In the genomic region with DNA sequence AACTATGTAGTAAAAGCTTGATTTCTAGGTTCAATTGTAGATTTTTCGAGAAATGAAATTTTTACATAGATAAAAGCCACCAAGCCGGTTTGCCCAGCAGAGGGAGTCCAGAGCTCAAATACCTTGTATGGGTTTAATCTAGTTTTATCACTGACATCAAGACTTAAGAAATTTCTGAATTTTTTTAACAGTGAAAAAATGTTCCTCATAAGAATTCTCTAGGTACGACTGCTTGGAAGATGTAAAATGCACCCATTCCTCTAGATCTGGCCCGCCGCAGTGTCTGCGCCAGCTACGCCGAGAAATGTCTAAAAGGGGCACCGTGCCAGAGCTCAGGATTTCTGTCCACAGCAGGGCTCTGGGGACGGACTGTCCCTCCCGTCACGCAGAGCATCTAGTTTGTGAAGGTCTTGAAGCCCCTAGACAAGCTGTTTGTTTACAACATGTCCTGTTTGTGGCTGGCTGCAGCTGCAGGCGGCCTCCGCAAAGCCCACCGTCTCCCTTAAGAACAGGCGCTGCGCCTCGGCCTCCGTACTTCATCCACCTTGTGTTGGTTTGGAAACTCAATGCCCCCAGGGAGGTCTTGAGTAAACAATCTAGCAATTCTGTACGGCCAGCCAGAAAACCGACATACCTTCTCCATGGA, we compare ENCODE assay signal across 8 cellular contexts. TPM values are rescaled to one million over a fixed set of nuclear protein-coding genes. Genes with fewer than 3 reads are reported as not detected.
DNase-seq lines count a peak whose midpoint lies in the region; FAIRE-seq and TF ChIP-seq lines count a peak whose summit lies in the region.

No MANE protein-coding gene starts in this region.

- TF ChIP-seq EP300 in ovary (IDR thresholded peaks at IDR 0.05), result no peak

- TF ChIP-seq CTCF in endothelial cell of umbilical vein (IDR thresholded peaks at IDR 0.05; ENCODE audit: extremely low read depth in 1 of 2, insufficient read depth in 1 of 2, low read depth in 1 of 2, low read length in 2 of 2), result peak; percentile 58 to 59
- peak; percentile 11 to 59 (median 48) for TF ChIP-seq CTCF in ovary (IDR thresholded peaks at IDR 0.05)

- H3K4me2 ChIP-seq in endothelial cell of umbilical vein (ENCODE audit: insufficient read depth, low read length), result no peak overlapping the region

- H3K4me3 Mint-ChIP-seq in activated CD4-positive, alpha-beta memory T cell treated with anti-CD3 and anti-CD28 coated beads for 36 hours, result no peak overlapping the region
- H3K4me3 Mint-ChIP-seq in activated CD4-positive, alpha-beta memory T cell treated with anti-CD3 and anti-CD28 coated beads, Interleukin-2, amount 10 ng/mL, durations not matched to agents 7 days and 5 days, result no peak overlapping the region

- no peaks in the 10 kb centered on the region for H3K79me2 ChIP-seq in endothelial cell of umbilical vein (ENCODE audit: control insufficient read depth, insufficient read depth, low read length)

- H3K9me1 ChIP-seq in endothelial cell of umbilical vein (replicated peaks; ENCODE audit: control insufficient read depth, extremely low read depth, insufficient read depth, low read length), result no peaks in the 10 kb centered on the region

- H3K9me3 ChIP-seq in SJCRH30 (replicated peaks) (no peaks in the 10 kb centered on the region), endothelial cell of umbilical vein (replicated peaks; ENCODE audit: control insufficient read depth, insufficient read depth, low read length) (no peaks in the 10 kb centered on the region), ovary (no peaks in the 10 kb centered on the region), MG63 (no peaks in the 10 kb centered on the region)

- FAIRE-seq in endothelial cell of umbilical vein (lab: Jason Lieb, UNC), result peak; percentile 79

- WGBS in ovary, 3 donors, result 76 to 82% (median 77%) methylated on average over 21 of the region's 21 CpGs

- CTCF ChIA-PET in activated CD4-positive, alpha-beta memory T cell treated with anti-CD3 and anti-CD28 coated beads for 36 hours (lab: Charles Lee), result interaction anchor here (0.6 to 1.6 kb wide), 15 partner anchors 9 to 219 kb away, joined by 3 to 73 read pairs (median 4); no protein-coding TSS in a partner anchor
- CTCF ChIA-PET in activated CD4-positive, alpha-beta memory T cell treated with anti-CD3 and anti-CD28 coated beads, Interleukin-2, amount 10 ng/mL, durations not matched to agents 7 days and 5 days (lab: Charles Lee), result interaction anchor here (0.7 to 1.6 kb wide), 9 partner anchors 9 to 353 kb away, joined by 3 to 12 read pairs (median 4); no protein-coding TSS in a partner anchor
- CTCF ChIA-PET in endothelial cell of umbilical vein (lab: Charles Lee), result interaction anchor here (0.7 to 2.8 kb wide), 37 partner anchors 9 to 455 kb away, joined by 3 to 54 read pairs (median 5); no protein-coding TSS in a partner anchor

- dilution Hi-C loops in endothelial cell of umbilical vein (cut with MboI; ENCODE audit: extremely low pct_ligation_motif_present, low sequenced_read_pairs), result no loop called here

- H2AFZ ChIP-seq in endothelial cell of umbilical vein (ENCODE audit: low read depth, low read length), result no peak overlapping the region

- H3K27ac ChIP-seq in SJCRH30 (no peak overlapping the region), endothelial cell of umbilical vein (ENCODE audit: insufficient read depth, low read depth, low read length) (no peak overlapping the region), ovary (no peak overlapping the region)

- no peak overlapping the region for H3K27ac Mint-ChIP-seq in activated CD4-positive, alpha-beta memory T cell treated with anti-CD3 and anti-CD28 coated beads for 36 hours
- no peak overlapping the region for H3K27ac Mint-ChIP-seq in activated CD4-positive, alpha-beta memory T cell treated with anti-CD3 and anti-CD28 coated beads, Interleukin-2, amount 10 ng/mL, durations not matched to agents 7 days and 5 days

- no peak overlapping the region for H3K9ac ChIP-seq in endothelial cell of umbilical vein (replicated peaks; ENCODE audit: extremely low read depth, insufficient read depth, low read length)

- TF ChIP-seq POLR2A in endothelial cell of umbilical vein (IDR thresholded peaks at IDR 0.05; ENCODE audit: low read depth, low read length) (no peak), ovary (IDR thresholded peaks at IDR 0.05) (no peak)

- no peaks in the 10 kb centered on the region for H4K20me1 ChIP-seq in endothelial cell of umbilical vein (replicated peaks; ENCODE audit: control insufficient read depth, extremely low read depth, insufficient read depth, low read length)

- POLR2A ChIA-PET in activated CD4-positive, alpha-beta memory T cell treated with anti-CD3 and anti-CD28 coated beads for 36 hours (lab: Charles Lee), result no interaction called here
- POLR2A ChIA-PET in activated CD4-positive, alpha-beta memory T cell treated with anti-CD3 and anti-CD28 coated beads, Interleukin-2, amount 10 ng/mL, durations not matched to agents 7 days and 5 days (lab: Charles Lee), result interaction anchor here (1.5 kb wide), 1 partner anchor 219 kb away, joined by 9 read pairs; no protein-coding TSS in a partner anchor
- POLR2A ChIA-PET in endothelial cell of umbilical vein (lab: Charles Lee), result interaction anchor here (0.6 kb wide), 1 partner anchor 54 kb away, joined by 3 read pairs; no protein-coding TSS in a partner anchor

- H3K4me1 ChIP-seq in SJCRH30 (no peaks in the 10 kb centered on the region), endothelial cell of umbilical vein (ENCODE audit: control insufficient read depth, extremely low read depth, insufficient read depth, low read length) (no peaks in the 10 kb centered on the region), ovary (ENCODE audit: insufficient read depth) (no peaks in the 10 kb centered on the region)

- H3K4me1 Mint-ChIP-seq in activated CD4-positive, alpha-beta memory T cell treated with anti-CD3 and anti-CD28 coated beads for 36 hours (ENCODE audit: low read depth), result no peaks in the 10 kb centered on the region
- H3K4me1 Mint-ChIP-seq in activated CD4-positive, alpha-beta memory T cell treated with anti-CD3 and anti-CD28 coated beads, Interleukin-2, amount 10 ng/mL, durations not matched to agents 7 days and 5 days, result no peaks in the 10 kb centered on the region

- intact Hi-C loops in activated CD4-positive, alpha-beta memory T cell treated with anti-CD3 and anti-CD28 coated beads for 36 hours (cut with micrococcal nuclease), result loop anchor here (1.0 kb wide), 1 partner anchor 219 kb away; no protein-coding TSS in a partner anchor
- intact Hi-C loops in endothelial cell of umbilical vein (cut with micrococcal nuclease), result loop anchor here (1.0 to 5.0 kb wide), 5 partner anchors 40 to 220 kb away; no protein-coding TSS in a partner anchor
- intact Hi-C loops in ovary (cut with DNase I), result loop anchor here in 3 of 4 donors (10.0 kb wide), 4 partner anchors 128 to 348 kb away; a partner anchor contains a TSS

- no TSS peak for BruUV-seq in endothelial cell of umbilical vein (replicated peaks; lab: Mats Ljungman, UMichigan)

- peak; percentile 49 for DNase-seq in activated CD4-positive, alpha-beta memory T cell treated with anti-CD3 and anti-CD28 coated beads for 36 hours
- DNase-seq in activated CD4-positive, alpha-beta memory T cell treated with anti-CD3 and anti-CD28 coated beads, Interleukin-2, amount 10 ng/mL, durations not matched to agents 7 days and 5 days, result no peak
- DNase-seq in SJCRH30, result peak; percentile 11 to 32
- DNase-seq in endothelial cell of umbilical vein (ENCODE audit: low read depth, low spot score), result peak; percentile 61
- peak in 3 of 5 donors; percentile 21 to 56 (median 53) for DNase-seq in ovary
- DNase-seq in kidney glomerular epithelial cell (lab: John Stamatoyannopoulos, UW), result no peak
- no peak for DNase-seq in MG63
- DNase-seq in ureter (ENCODE audit: low spot score), result no peak

- H3K27me3 ChIP-seq in SJCRH30 (no peaks in the 10 kb centered on the region), endothelial cell of umbilical vein (ENCODE audit: control insufficient read depth in 2 of 2, insufficient read depth in 2 of 2, low read length in 2 of 2) (no peaks in the 10 kb centered on the region), ovary (no peaks in the 10 kb centered on the region), MG63 (no peaks in the 10 kb centered on the region)

- no peaks in the 10 kb centered on the region for H3K27me3 Mint-ChIP-seq in activated CD4-positive, alpha-beta memory T cell treated with anti-CD3 and anti-CD28 coated beads for 36 hours
- H3K27me3 Mint-ChIP-seq in activated CD4-positive, alpha-beta memory T cell treated with anti-CD3 and anti-CD28 coated beads, Interleukin-2, amount 10 ng/mL, durations not matched to agents 7 days and 5 days, result no peaks in the 10 kb centered on the region

- H3K36me3 ChIP-seq in SJCRH30 (no peaks in the 10 kb centered on the region), endothelial cell of umbilical vein (ENCODE audit: control insufficient read depth in 2 of 2, extremely low read depth in 1 of 2, insufficient read depth in 2 of 2, low read length in 2 of 2) (peaks cover 4 to 41% of the 10 kb centered on the region in 2 experiments), ovary (no peaks in the 10 kb centered on the region), MG63 (no peaks in the 10 kb centered on the region; the same call in 1 of the 2 replicates)

- H3K4me3 ChIP-seq in SJCRH30, result no peak overlapping the region
- no peak overlapping the region for H3K4me3 ChIP-seq in endothelial cell of umbilical vein (replicated peaks in 1 of 3; ENCODE audit: insufficient read depth in 1 of 3, low read depth in 1 of 3, low read length in 3 of 3)
- no peak overlapping the region for H3K4me3 ChIP-seq in ovary
- H3K4me3 ChIP-seq in MG63, result no peak overlapping the region

- H3K36me3 Mint-ChIP-seq in activated CD4-positive, alpha-beta memory T cell treated with anti-CD3 and anti-CD28 coated beads for 36 hours, result peaks cover 15% of the 10 kb centered on the region
- H3K36me3 Mint-ChIP-seq in activated CD4-positive, alpha-beta memory T cell treated with anti-CD3 and anti-CD28 coated beads, Interleukin-2, amount 10 ng/mL, durations not matched to agents 7 days and 5 days (ENCODE audit: low read depth), result no peaks in the 10 kb centered on the region

- H3K9me3 Mint-ChIP-seq in activated CD4-positive, alpha-beta memory T cell treated with anti-CD3 and anti-CD28 coated beads for 36 hours, result no peaks in the 10 kb centered on the region
- H3K9me3 Mint-ChIP-seq in activated CD4-positive, alpha-beta memory T cell treated with anti-CD3 and anti-CD28 coated beads, Interleukin-2, amount 10 ng/mL, durations not matched to agents 7 days and 5 days, result no peaks in the 10 kb centered on the region

RNA-seq across cellular contexts. Expression of a gene that starts 24.8 kb away (rescaled TPM):
- 10 to 100 TPM; 69.3 to 72.5 TPM for total RNA-seq in activated CD4-positive, alpha-beta memory T cell treated with anti-CD3 and anti-CD28 coated beads for 36 hours
- 10 to 100 TPM; 77.1 to 78.2 TPM for total RNA-seq in activated CD4-positive, alpha-beta memory T cell treated with anti-CD3 and anti-CD28 coated beads, Interleukin-2, amount 10 ng/mL, durations not matched to agents 7 days and 5 days
- 12.1 and 12.9 TPM in 2 replicates for total RNA-seq in SJCRH30 (2014; rRNA removed; shearing (Covaris generic))
- 94.5 and 99.9 TPM in 2 replicates for total RNA-seq in endothelial cell of umbilical vein
- polyA plus RNA-seq in endothelial cell of umbilical vein, result 33.7 and 40.7 TPM in 2 replicates
- 46.7 and 58.4 TPM in 2 replicates for polyA plus RNA-seq in endothelial cell of umbilical vein (2011; cell fraction: cytosol; rRNA removed)
- polyA plus RNA-seq in endothelial cell of umbilical vein (2011; cell fraction: nucleus; rRNA removed), result 32.9 and 37.4 TPM in 2 replicates
- 157 and 161 TPM in 2 replicates for polyA plus RNA-seq in endothelial cell of umbilical vein (2012)
- polyA minus RNA-seq in endothelial cell of umbilical vein, result 27.2 and 32.8 TPM in 2 replicates
- 27.1 TPM for polyA minus RNA-seq in endothelial cell of umbilical vein (2011; cell fraction: cytosol; rRNA and poly(A)+ RNA removed)
- polyA minus RNA-seq in endothelial cell of umbilical vein (2011; cell fraction: nucleus; rRNA and poly(A)+ RNA removed), result 27.2 and 31.7 TPM in 2 replicates
- 10 to 100 TPM; 32.9 to 54.6 (median 42.9) TPM for total RNA-seq in ovary
- 100 to 1,000 TPM in 1 of 2 donors, 10 to 100 TPM in 1; 47.9 to 110 TPM for polyA plus RNA-seq in ovary
- total RNA-seq in MG63 (2014; rRNA removed; shearing (Covaris generic); ENCODE audit: low replicate concordance), result 7.9 and 16.0 TPM in 2 replicates
- 38.3 TPM for total RNA-seq in ureter

RNA-seq across cellular contexts. Expression of a gene that starts 33.4 kb away (rescaled TPM):
- 10 to 100 TPM; 29.7 to 33.8 TPM for total RNA-seq in activated CD4-positive, alpha-beta memory T cell treated with anti-CD3 and anti-CD28 coated beads for 36 hours
- 10 to 100 TPM; 28.8 to 29.0 TPM for total RNA-seq in activated CD4-positive, alpha-beta memory T cell treated with anti-CD3 and anti-CD28 coated beads, Interleukin-2, amount 10 ng/mL, durations not matched to agents 7 days and 5 days
- 11.9 and 13.1 TPM in 2 replicates for total RNA-seq in SJCRH30 (2014; rRNA removed; shearing (Covaris generic))
- total RNA-seq in endothelial cell of umbilical vein, result 28.7 and 31.8 TPM in 2 replicates
- 17.1 and 19.1 TPM in 2 replicates for polyA plus RNA-seq in endothelial cell of umbilical vein
- polyA plus RNA-seq in endothelial cell of umbilical vein (2011; cell fraction: cytosol; rRNA removed), result 7.9 and 9.7 TPM in 2 replicates
- polyA plus RNA-seq in endothelial cell of umbilical vein (2011; cell fraction: nucleus; rRNA removed), result 53.6 and 60.9 TPM in 2 replicates
- polyA plus RNA-seq in endothelial cell of umbilical vein (2012), result 13.5 and 18.7 TPM in 2 replicates
- polyA minus RNA-seq in endothelial cell of umbilical vein, result 21.7 and 24.5 TPM in 2 replicates
- 15.0 TPM for polyA minus RNA-seq in endothelial cell of umbilical vein (2011; cell fraction: cytosol; rRNA and poly(A)+ RNA removed)
- 19.8 and 25.0 TPM in 2 replicates for polyA minus RNA-seq in endothelial cell of umbilical vein (2011; cell fraction: nucleus; rRNA and poly(A)+ RNA removed)
- 10 to 100 TPM; 54.1 to 74.5 (median 61.2) TPM for total RNA-seq in ovary
- polyA plus RNA-seq in ovary, result 10 to 100 TPM; 25.0 to 39.8 TPM
- 12.6 and 33.4 TPM in 2 replicates for total RNA-seq in MG63 (2014; rRNA removed; shearing (Covaris generic); ENCODE audit: low replicate concordance)
- total RNA-seq in ureter, result 52.1 TPM

Comparison
In these comparisons a context has a peak if more than half of its experiments do, and no peak if none do; other contexts are left out.
1. DNase-seq: peak in activated CD4-positive, alpha-beta memory T cell treated with anti-CD3 and anti-CD28 coated beads for 36 hours (single experiment), SJCRH30 (2 of 2), endothelial cell of umbilical vein (single experiment) and ovary (3 of 5); none in activated CD4-positive, alpha-beta memory T cell treated with anti-CD3 and anti-CD28 coated beads, Interleukin-2, amount 10 ng/mL, durations not matched to agents 7 days and 5 days (single experiment), kidney glomerular epithelial cell (single experiment), MG63 (single experiment) and ureter (single experiment).